ENCODE assay signal across 8 cellular contexts in the genomic region with DNA sequence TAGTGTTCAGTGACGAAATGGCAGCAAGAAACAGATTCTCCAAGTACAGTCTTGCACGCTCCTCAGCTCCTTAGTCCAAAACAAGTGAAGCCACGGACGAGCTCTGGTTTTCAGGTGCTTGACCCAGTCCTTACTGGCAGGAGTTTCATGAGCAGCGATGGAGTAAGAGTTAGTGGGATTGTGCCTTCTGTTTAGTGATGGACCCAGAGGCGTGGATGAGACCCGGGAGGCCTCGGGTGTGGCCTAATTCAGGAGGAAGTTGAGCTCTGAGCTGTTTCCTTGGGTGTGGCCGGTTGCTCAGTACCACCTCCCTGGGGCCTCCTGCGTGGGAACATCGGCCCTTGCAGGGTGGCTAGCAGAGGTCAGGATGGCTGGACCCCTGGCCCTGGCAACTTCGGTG. TPM values are rescaled to one million over a fixed set of nuclear protein-coding genes. Genes with fewer than 3 reads are reported as not detected.
A peak's percentile ranks its signal among the peaks of the same experiment; 100 is the strongest.
DNase-seq lines count a peak whose midpoint lies in the region; ATAC-seq and TF ChIP-seq lines count a peak whose summit lies in the region.

No MANE protein-coding gene starts in this region.

- TF ChIP-seq POLR2A in testis (IDR thresholded peaks at IDR 0.05): no peak

- H3K27ac ChIP-seq in left ventricle myocardium inferior (replicated peaks): no peak overlapping the region
- H3K27ac ChIP-seq in testis: peak overlapping the region; percentile 14 to 71

- no peak overlapping the region for H3K4me3 ChIP-seq in left ventricle myocardium inferior
- H3K4me3 ChIP-seq in testis: peak overlapping the region; percentile 26 to 37

- no peaks in the 10 kb centered on the region for H3K9me3 ChIP-seq in left ventricle myocardium inferior (replicated peaks)
- no peaks in the 10 kb centered on the region for H3K9me3 ChIP-seq in testis

- ATAC-seq in HG03159 (IDR thresholded peaks at IDR 0.05; ENCODE audit: unreplicated experiment): peak; percentile 51

- intact Hi-C loops in left ventricle myocardium inferior (cut with micrococcal nuclease) (no loop called here), testis (cut with DNase I; ENCODE audit: low total_unique reads) (no loop called here)

- H3K27me3 ChIP-seq in left ventricle myocardium inferior (ENCODE audit: low read depth) (peaks cover 3% of the 10 kb centered on the region), testis (no peaks in the 10 kb centered on the region)

- WGBS in testis, 2 donors: 42 to 62% methylated on average over 12 of the region's 12 CpGs

- DNase-seq in NCI-H748 (lab: John Stamatoyannopoulos, UW; ENCODE audit: unreplicated experiment): peak; percentile 63
- no peak for DNase-seq in NCI-H748 treated with DMSO at 0.1 percent for 48 hours (lab: John Stamatoyannopoulos, UW)
- DNase-seq in activated CD4-positive, CD25-positive, alpha-beta regulatory T cell treated with anti-CD3 and anti-CD28 coated beads, Interleukin-2, amount 50 U/mL, for 72 hours: peak; percentile 36
- peak; percentile 20 for DNase-seq in left ventricle myocardium inferior
- peak; percentile 41 for DNase-seq in testis
- no peak for DNase-seq in DMS53 treated with DMSO at 0.1 percent for 48 hours (lab: John Stamatoyannopoulos, UW; ENCODE audit: unreplicated experiment)
- DNase-seq in DMS114 treated with DMSO at 0.1 percent for 48 hours (lab: John Stamatoyannopoulos, UW; ENCODE audit: unreplicated experiment): no peak

- no peak for TF ChIP-seq CTCF in left ventricle myocardium inferior (IDR thresholded peaks at IDR 0.05; ENCODE audit: borderline replicate concordance)
- TF ChIP-seq CTCF in testis (IDR thresholded peaks at IDR 0.05): no peak

- H3K4me1 ChIP-seq in left ventricle myocardium inferior (no peaks in the 10 kb centered on the region), testis (peaks cover 32% of the 10 kb centered on the region)

- H3K36me3 ChIP-seq in left ventricle myocardium inferior: no peaks in the 10 kb centered on the region
- H3K36me3 ChIP-seq in testis (ENCODE audit: low read depth, missing control alignments): no peaks in the 10 kb centered on the region

RNA-seq across cellular contexts. Expression of gene KIF5C, which starts 52.0 kb away (rescaled TPM):
- total RNA-seq in left ventricle myocardium inferior: 0.47 TPM
- 100 to 1,000 TPM; 146 to 159 TPM for total RNA-seq in testis
- 57.0 TPM for polyA plus RNA-seq in testis (ENCODE audit: insufficient read depth, low read depth, low replicate concordance)

Comparison
In these comparisons a context has a peak if more than half of its experiments do, and no peak if none do; other contexts are left out.
1. DNase-seq: peak in NCI-H748 (single experiment), activated CD4-positive, CD25-positive, alpha-beta regulatory T cell treated with anti-CD3 and anti-CD28 coated beads, Interleukin-2, amount 50 U/mL, for 72 hours (single experiment), left ventricle myocardium inferior (single experiment) and testis (single experiment); none in NCI-H748 treated with DMSO at 0.1 percent for 48 hours (single experiment), DMS53 treated with DMSO at 0.1 percent for 48 hours (single experiment) and DMS114 treated with DMSO at 0.1 percent for 48 hours (single experiment).
2. RNA of gene KIF5C, which starts 52.0 kb away (total RNA-seq): 146 to 159 TPM in testis; 0.47 TPM in left ventricle myocardium inferior (single experiment); every median in the first group is over 100 times any median in the second.